In the genomic region with DNA sequence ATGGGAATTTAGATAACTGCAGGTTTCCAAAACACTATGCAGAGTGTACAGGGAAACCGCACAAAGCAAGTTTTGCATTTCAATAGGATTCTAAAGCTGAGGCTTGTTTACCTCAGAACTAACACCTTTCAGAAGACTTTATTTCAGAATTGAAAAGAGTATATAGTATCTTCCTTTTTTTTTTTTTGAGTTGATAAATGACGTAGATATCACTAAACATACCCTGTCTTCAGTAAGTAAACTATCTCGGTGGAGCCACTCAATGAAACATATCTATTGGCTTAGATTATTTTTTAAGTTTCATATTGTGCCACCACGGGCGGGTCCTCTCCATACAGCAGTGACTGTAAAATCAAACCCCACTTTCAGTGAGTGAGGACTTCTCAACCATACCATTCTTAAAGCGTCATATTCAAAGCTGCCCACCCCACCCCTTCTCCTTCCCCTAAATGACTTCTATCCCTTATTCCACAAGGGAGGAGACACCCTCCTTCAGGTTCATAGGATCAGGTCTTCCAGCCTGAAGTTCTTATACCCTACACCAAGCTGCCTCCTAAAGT, we compare ENCODE assay signal across 9 cellular contexts. TPM values are rescaled to one million over a fixed set of nuclear protein-coding genes. Genes with fewer than 3 reads are reported as not detected.
DNase-seq lines count a peak whose midpoint lies in the region; ATAC-seq and TF ChIP-seq lines count a peak whose summit lies in the region.
"Had no signal": no experiment of that assay in that cellular context is flagged by ENCODE, and none has a peak within 500 bp of the region (broad histone marks: within the 10 kb centered on the region; RNA-seq: fewer than 3 reads in every experiment).

No MANE protein-coding gene starts in this region.

- TF ChIP-seq RAD21 in SK-N-SH (IDR thresholded peaks at IDR 0.05; ENCODE audit: low read length): no peak

- POLR2A ChIA-PET in SK-N-SH (lab: Yijun Ruan, JAX): interaction anchor here (2.7 kb wide), 1 partner anchor 159 kb away, joined by 21 read pairs; no protein-coding TSS in a partner anchor

- H3K36me3 ChIP-seq in SK-N-SH (replicated peaks in 1 of 2; ENCODE audit: control insufficient read depth in 1 of 2, insufficient read depth in 2 of 2, low read length in 1 of 2): no peaks in the 10 kb centered on the region
- H3K36me3 ChIP-seq in gastroesophageal sphincter: no peaks in the 10 kb centered on the region

- H3F3A ChIP-seq in SK-N-SH (replicated peaks; ENCODE audit: insufficient read depth): peaks cover 11% of the 10 kb centered on the region

- WGBS in SK-N-SH (ENCODE audit: low lambda C conversion rate): 96% methylated on average over 6 of the region's 6 CpGs
- 72 to 74% methylated on average over 5 to 6 of the region's 6 CpGs for WGBS in gastroesophageal sphincter (ENCODE audit: low coverage in 1 of 2), 2 donors

- H3K4me3 Mint-ChIP-seq in stimulated activated naive B cell treated with anti-CD40 and anti-IgM and Interleukin-4, amounts not matched to agents 10 μg/mL and 1 μg/mL and 100 μg/mL, for 72 hours: no peak overlapping the region

- TF ChIP-seq CTCF in SK-N-SH (IDR thresholded peaks at IDR 0.05) (no peak), gastroesophageal sphincter (IDR thresholded peaks at IDR 0.05) (no peak)

- H3K27ac Mint-ChIP-seq in stimulated activated naive B cell treated with anti-CD40 and anti-IgM and Interleukin-4, amounts not matched to agents 10 μg/mL and 1 μg/mL and 100 μg/mL, for 72 hours: peak overlapping the region; percentile 42

- H3K9me3 ChIP-seq in SK-N-SH (no peaks in the 10 kb centered on the region), gastroesophageal sphincter (no peaks in the 10 kb centered on the region)

- H3K27me3 Mint-ChIP-seq in stimulated activated naive B cell treated with anti-CD40 and anti-IgM and Interleukin-4, amounts not matched to agents 10 μg/mL and 1 μg/mL and 100 μg/mL, for 72 hours: no peaks in the 10 kb centered on the region

- no peaks in the 10 kb centered on the region for H3K27me3 ChIP-seq in SK-N-SH (ENCODE audit: insufficient read depth)
- no peaks in the 10 kb centered on the region for H3K27me3 ChIP-seq in gastroesophageal sphincter

- CTCF ChIA-PET in SK-N-SH (lab: Yijun Ruan, JAX): interaction anchor here (1.0 to 2.3 kb wide), 4 partner anchors 10 to 161 kb away, joined by 5 to 8 read pairs (median 6); no protein-coding TSS in a partner anchor

- H3K9ac ChIP-seq in SK-N-SH: no peak overlapping the region

- peak overlapping the region; percentile 2 to 29; a peak in 1 of 4 replicates for H3K27ac ChIP-seq in SK-N-SH (ENCODE audit: low read depth in 2 of 2, low read length in 1 of 2)
- peak overlapping the region; percentile 98 to 100 (median 100) for H3K27ac ChIP-seq in gastroesophageal sphincter

- no peak for ATAC-seq in SK-N-SH treated with all-trans-retinoic acid at 6 μM for 48 hours
- no peak for ATAC-seq in gastroesophageal sphincter
- no peak for ATAC-seq in stimulated activated naive B cell treated with anti-CD40 and anti-IgM and Interleukin-4, amounts not matched to agents 10 μg/mL and 1 μg/mL and 100 μg/mL, for 72 hours (replicated peaks)
- ATAC-seq in left colon: no peak

- TF ChIP-seq POLR2A in gastroesophageal sphincter (IDR thresholded peaks at IDR 0.05): no peak

- H3K36me3 Mint-ChIP-seq in stimulated activated naive B cell treated with anti-CD40 and anti-IgM and Interleukin-4, amounts not matched to agents 10 μg/mL and 1 μg/mL and 100 μg/mL, for 72 hours: peaks cover 5 to 13% of the 10 kb centered on the region in 2 donors

- intact Hi-C loops in left colon (cut with DNase I, micrococcal nuclease): loop anchor here (5.0 to 10.0 kb wide), 2 partner anchors 144 to 158 kb away; no protein-coding TSS in a partner anchor

- peaks cover 0 to 3% of the 10 kb centered on the region in 2 donors for H3K9me3 Mint-ChIP-seq in stimulated activated naive B cell treated with anti-CD40 and anti-IgM and Interleukin-4, amounts not matched to agents 10 μg/mL and 1 μg/mL and 100 μg/mL, for 72 hours

- peaks cover 17 to 38% of the 10 kb centered on the region in 2 donors for H3K4me1 Mint-ChIP-seq in stimulated activated naive B cell treated with anti-CD40 and anti-IgM and Interleukin-4, amounts not matched to agents 10 μg/mL and 1 μg/mL and 100 μg/mL, for 72 hours

- H3K4me1 ChIP-seq in SK-N-SH (ENCODE audit: control insufficient read depth in 1 of 2, insufficient read depth in 2 of 2, low read depth in 1 of 2, low read length in 1 of 2): peaks cover 3 to 4% of the 10 kb centered on the region in 2 experiments; a peak in 3 of 4 replicates
- H3K4me1 ChIP-seq in gastroesophageal sphincter: peaks cover 0 to 33% (median 4%) of the 10 kb centered on the region in 3 donors

- no peak overlapping the region for H2AFZ ChIP-seq in SK-N-SH (ENCODE audit: low read depth)

- peaks cover 7% of the 10 kb centered on the region for H4K20me1 ChIP-seq in SK-N-SH (ENCODE audit: insufficient read depth)

- H3K79me2 ChIP-seq in SK-N-SH (ENCODE audit: insufficient read depth): peaks cover 25% of the 10 kb centered on the region

- no peaks in the 10 kb centered on the region for H3K9me2 ChIP-seq in SK-N-SH

- no peak for TF ChIP-seq EP300 in SK-N-SH (IDR thresholded peaks at IDR 0.05; ENCODE audit: borderline replicate concordance in 1 of 2, low read depth in 1 of 2, low read length in 1 of 2)
- no peak for TF ChIP-seq EP300 in gastroesophageal sphincter (IDR thresholded peaks at IDR 0.05)

- H3K4me3 ChIP-seq in SK-N-SH (ENCODE audit: low read depth in 2 of 2, low read length in 1 of 2) (no peak overlapping the region), gastroesophageal sphincter (no peak overlapping the region)

- DNase-seq in SK-N-SH: no peak
- DNase-seq in SW480 (ENCODE audit: low spot score): peak; percentile 62
- no peak for DNase-seq in stimulated activated naive B cell treated with anti-CD40 and anti-IgM and Interleukin-4, amounts not matched to agents 10 μg/mL and 1 μg/mL and 100 μg/mL, for 72 hours
- DNase-seq in AG08395 (ENCODE audit: low spot score): no peak
- DNase-seq in activated gamma-delta T cell (lab: John Stamatoyannopoulos, UW): no peak
- DNase-seq in left colon: no peak
- DNase-seq: NCI-H1048 had no signal

- H3K4me2 ChIP-seq in SK-N-SH: no peak overlapping the region

TF ChIP-seq in SK-N-SH, 30 proteins besides CTCF, POLR2A, EP300 and RAD21 (continues in another document):
- TF ChIP-seq SMC3 (IDR thresholded peaks at IDR 0.05; ENCODE audit: low read depth, low read length): no peak
- no peak for TF ChIP-seq RXRA (IDR thresholded peaks at IDR 0.05; ENCODE audit: borderline replicate concordance, low read depth)
- TF ChIP-seq, protein P1, sequence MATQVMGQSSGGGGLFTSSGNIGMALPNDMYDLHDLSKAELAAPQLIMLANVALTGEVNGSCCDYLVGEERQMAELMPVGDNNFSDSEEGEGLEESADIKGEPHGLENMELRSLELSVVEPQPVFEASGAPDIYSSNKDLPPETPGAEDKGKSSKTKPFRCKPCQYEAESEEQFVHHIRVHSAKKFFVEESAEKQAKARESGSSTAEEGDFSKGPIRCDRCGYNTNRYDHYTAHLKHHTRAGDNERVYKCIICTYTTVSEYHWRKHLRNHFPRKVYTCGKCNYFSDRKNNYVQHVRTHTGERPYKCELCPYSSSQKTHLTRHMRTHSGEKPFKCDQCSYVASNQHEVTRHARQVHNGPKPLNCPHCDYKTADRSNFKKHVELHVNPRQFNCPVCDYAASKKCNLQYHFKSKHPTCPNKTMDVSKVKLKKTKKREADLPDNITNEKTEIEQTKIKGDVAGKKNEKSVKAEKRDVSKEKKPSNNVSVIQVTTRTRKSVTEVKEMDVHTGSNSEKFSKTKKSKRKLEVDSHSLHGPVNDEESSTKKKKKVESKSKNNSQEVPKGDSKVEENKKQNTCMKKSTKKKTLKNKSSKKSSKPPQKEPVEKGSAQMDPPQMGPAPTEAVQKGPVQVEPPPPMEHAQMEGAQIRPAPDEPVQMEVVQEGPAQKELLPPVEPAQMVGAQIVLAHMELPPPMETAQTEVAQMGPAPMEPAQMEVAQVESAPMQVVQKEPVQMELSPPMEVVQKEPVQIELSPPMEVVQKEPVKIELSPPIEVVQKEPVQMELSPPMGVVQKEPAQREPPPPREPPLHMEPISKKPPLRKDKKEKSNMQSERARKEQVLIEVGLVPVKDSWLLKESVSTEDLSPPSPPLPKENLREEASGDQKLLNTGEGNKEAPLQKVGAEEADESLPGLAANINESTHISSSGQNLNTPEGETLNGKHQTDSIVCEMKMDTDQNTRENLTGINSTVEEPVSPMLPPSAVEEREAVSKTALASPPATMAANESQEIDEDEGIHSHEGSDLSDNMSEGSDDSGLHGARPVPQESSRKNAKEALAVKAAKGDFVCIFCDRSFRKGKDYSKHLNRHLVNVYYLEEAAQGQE (IDR thresholded peaks at IDR 0.05; ENCODE audit: low read depth, low read length): no peak

TF ChIP-seq in SK-N-SH treated with all-trans-retinoic acid at 6 μM for 48 hours, 23 proteins besides CTCF, POLR2A, EP300 and RAD21 (continues in another document):
- TF ChIP-seq, protein P2, sequence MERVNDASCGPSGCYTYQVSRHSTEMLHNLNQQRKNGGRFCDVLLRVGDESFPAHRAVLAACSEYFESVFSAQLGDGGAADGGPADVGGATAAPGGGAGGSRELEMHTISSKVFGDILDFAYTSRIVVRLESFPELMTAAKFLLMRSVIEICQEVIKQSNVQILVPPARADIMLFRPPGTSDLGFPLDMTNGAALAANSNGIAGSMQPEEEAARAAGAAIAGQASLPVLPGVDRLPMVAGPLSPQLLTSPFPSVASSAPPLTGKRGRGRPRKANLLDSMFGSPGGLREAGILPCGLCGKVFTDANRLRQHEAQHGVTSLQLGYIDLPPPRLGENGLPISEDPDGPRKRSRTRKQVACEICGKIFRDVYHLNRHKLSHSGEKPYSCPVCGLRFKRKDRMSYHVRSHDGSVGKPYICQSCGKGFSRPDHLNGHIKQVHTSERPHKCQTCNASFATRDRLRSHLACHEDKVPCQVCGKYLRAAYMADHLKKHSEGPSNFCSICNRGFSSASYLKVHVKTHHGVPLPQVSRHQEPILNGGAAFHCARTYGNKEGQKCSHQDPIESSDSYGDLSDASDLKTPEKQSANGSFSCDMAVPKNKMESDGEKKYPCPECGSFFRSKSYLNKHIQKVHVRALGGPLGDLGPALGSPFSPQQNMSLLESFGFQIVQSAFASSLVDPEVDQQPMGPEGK (CRISPR knock-in tag; IDR thresholded peaks at IDR 0.05; ENCODE audit: borderline replicate concordance): no peak

RNA-seq across cellular contexts. Expression of a gene that starts 2.0 kb away (rescaled TPM):
- polyA plus RNA-seq in SK-N-SH (2012; rRNA removed): 16.7 and 20.9 TPM in 2 replicates
- polyA plus RNA-seq in SK-N-SH (2012; cell fraction: cytosol; rRNA removed): 18.9 and 19.1 TPM in 2 replicates
- 19.8 and 38.8 TPM in 2 replicates for polyA plus RNA-seq in SK-N-SH (2012; cell fraction: nucleus; rRNA removed)
- 100 to 1,000 TPM in 1 of 4 donors, 10 to 100 TPM in 3; 91.1 to 126 (median 97.4) TPM for total RNA-seq in gastroesophageal sphincter
- total RNA-seq in left colon: 100 to 1,000 TPM; 165 to 186 TPM
